ENCODE assay signal across 12 cellular contexts in genomic region chr12:16607895-16608294, GRCh38. TPM values are rescaled to one million over a fixed set of nuclear protein-coding genes. Genes with fewer than 3 reads are reported as not detected.
DNase-seq lines count a peak whose midpoint lies in the region.
"Had no signal": no experiment of that assay in that cellular context is flagged by ENCODE, and none has a peak within 500 bp of the region (broad histone marks: within the 10 kb centered on the region; RNA-seq: fewer than 3 reads in every experiment).

No MANE protein-coding gene starts in this region.

- peak; percentile 85 for DNase-seq in NCI-H69 (lab: John Stamatoyannopoulos, UW)
- no peak for DNase-seq in activated CD4-positive, alpha-beta T cell treated with anti-CD3 and anti-CD28 coated beads, Interleukin-2, amount 50 U/mL, for 48 hours
- DNase-seq in HuH-7.5 (ENCODE audit: low spot score), result no peak
- DNase-seq in activated naive CD8-positive, alpha-beta T cell treated with anti-CD3 and anti-CD28 coated beads for 36 hours, result no peak
- DNase-seq in iPS-NIHi7 (ENCODE audit: extremely low spot score), result no peak
- DNase-seq: activated CD4-positive, alpha-beta memory T cell treated with anti-CD3 and anti-CD28 coated beads for 36 hours; effector CD8-positive, alpha-beta T cell; SJCRH30 had no signal

- H3K4me3 ChIP-seq in HUES48 (ENCODE audit: low read depth, low read length) (0 out of 2 replicates have a peak overlapping the region, but pooled peaks have one; percentile 10), subcutaneous abdominal adipose tissue (ENCODE audit: low read depth in 1 of 5, low read length in 5 of 5) (peak overlapping the region in 4 of 5 donors; percentile 58 to 95 (median 66))

- H3K4me3 Mint-ChIP-seq in activated naive CD8-positive, alpha-beta T cell treated with anti-CD3 and anti-CD28 coated beads for 36 hours, result no peak overlapping the region
- H3K4me3 Mint-ChIP-seq: activated CD4-positive, alpha-beta memory T cell treated with anti-CD3 and anti-CD28 coated beads for 36 hours; activated T-helper 1 cell treated with anti-CD3 and anti-CD28 coated beads, Interleukin-12 subunit alpha, Interleukin-12 subunit beta, Interleukin-2, Interleukin-4 antibody, amounts not matched to agents 30 ng/mL and 10 ng/mL and 1 ng/mL, durations not matched to agents 14 hours and 24 hours and 36 hours had no signal

- peaks cover 76% of the 10 kb centered on the region for H3K27me3 Mint-ChIP-seq in activated naive CD8-positive, alpha-beta T cell treated with anti-CD3 and anti-CD28 coated beads for 36 hours

- peaks cover 2% of the 10 kb centered on the region for H3K4me1 Mint-ChIP-seq in activated naive CD8-positive, alpha-beta T cell treated with anti-CD3 and anti-CD28 coated beads for 36 hours

- no peak overlapping the region for H3K27ac Mint-ChIP-seq in activated naive CD8-positive, alpha-beta T cell treated with anti-CD3 and anti-CD28 coated beads for 36 hours
- H3K27ac Mint-ChIP-seq: activated CD4-positive, alpha-beta memory T cell treated with anti-CD3 and anti-CD28 coated beads for 36 hours; activated T-helper 1 cell treated with anti-CD3 and anti-CD28 coated beads, Interleukin-12 subunit alpha, Interleukin-12 subunit beta, Interleukin-2, Interleukin-4 antibody, amounts not matched to agents 30 ng/mL and 10 ng/mL and 1 ng/mL, durations not matched to agents 14 hours and 24 hours and 36 hours had no signal

- H3K9me3 ChIP-seq in HUES48 (ENCODE audit: control insufficient read depth, insufficient read depth, low read length), result no peaks in the 10 kb centered on the region
- no peaks in the 10 kb centered on the region for H3K9me3 ChIP-seq in subcutaneous abdominal adipose tissue (ENCODE audit: control insufficient read depth in 5 of 5, low read length in 5 of 5)
- H3K9me3 ChIP-seq: SJCRH30 had no signal

- peaks cover 3% of the 10 kb centered on the region for H3K36me3 Mint-ChIP-seq in activated naive CD8-positive, alpha-beta T cell treated with anti-CD3 and anti-CD28 coated beads for 36 hours
- H3K36me3 Mint-ChIP-seq: activated CD4-positive, alpha-beta memory T cell treated with anti-CD3 and anti-CD28 coated beads for 36 hours had no signal

- peaks cover 1% of the 10 kb centered on the region for H3K9me3 Mint-ChIP-seq in activated naive CD8-positive, alpha-beta T cell treated with anti-CD3 and anti-CD28 coated beads for 36 hours
- H3K9me3 Mint-ChIP-seq: activated CD4-positive, alpha-beta memory T cell treated with anti-CD3 and anti-CD28 coated beads for 36 hours; activated T-helper 1 cell treated with anti-CD3 and anti-CD28 coated beads, Interleukin-12 subunit alpha, Interleukin-12 subunit beta, Interleukin-2, Interleukin-4 antibody, amounts not matched to agents 30 ng/mL and 10 ng/mL and 1 ng/mL, durations not matched to agents 14 hours and 24 hours and 36 hours had no signal

- H3K36me3 ChIP-seq in HUES48 (ENCODE audit: control insufficient read depth, insufficient read depth, low read length) (no peaks in the 10 kb centered on the region), subcutaneous abdominal adipose tissue (ENCODE audit: control insufficient read depth in 5 of 5, insufficient read depth in 5 of 5, low read length in 5 of 5) (no peaks in the 10 kb centered on the region)
- H3K36me3 ChIP-seq: SJCRH30 had no signal

- H3K4me1 ChIP-seq in HUES48 (ENCODE audit: control insufficient read depth, insufficient read depth, low read length) (peaks cover 77% of the 10 kb centered on the region), subcutaneous abdominal adipose tissue (ENCODE audit: control insufficient read depth in 5 of 5, insufficient read depth in 5 of 5, low read length in 5 of 5) (peaks cover 0 to 65% (median 36%) of the 10 kb centered on the region in 5 donors)

- H3K9ac ChIP-seq in HUES48 (ENCODE audit: low read depth, low read length) (no peak overlapping the region), subcutaneous abdominal adipose tissue (ENCODE audit: low read length in 5 of 5) (peak overlapping the region in 1 of 5 donors; percentile 78)

- peaks cover 74% of the 10 kb centered on the region for H3K27me3 ChIP-seq in HUES48 (ENCODE audit: control insufficient read depth, insufficient read depth, low read length)
- H3K27me3 ChIP-seq in layer of hippocampus (ENCODE audit: control insufficient read depth, insufficient read depth, low read length), result no peaks in the 10 kb centered on the region
- H3K27me3 ChIP-seq in subcutaneous abdominal adipose tissue (ENCODE audit: control insufficient read depth in 5 of 5, insufficient read depth in 4 of 5, low read length in 5 of 5), result peaks cover 0 to 2% (median 0%) of the 10 kb centered on the region in 5 donors
- H3K27me3 ChIP-seq: SJCRH30 had no signal

- H3K27ac ChIP-seq in HUES48 (ENCODE audit: low read depth, low read length) (no peak overlapping the region), layer of hippocampus (ENCODE audit: low read depth, low read length) (peak overlapping the region; percentile 80), subcutaneous abdominal adipose tissue (ENCODE audit: low read depth, low read length) (peak overlapping the region; percentile 49)

RNA-seq across cellular contexts. Expression of gene LMO3, which starts 1.9 kb away (rescaled TPM):
- total RNA-seq in activated naive CD8-positive, alpha-beta T cell treated with anti-CD3 and anti-CD28 coated beads for 36 hours, result not detected
- total RNA-seq: activated CD4-positive, alpha-beta memory T cell treated with anti-CD3 and anti-CD28 coated beads for 36 hours; activated T-helper 1 cell treated with anti-CD3 and anti-CD28 coated beads, Interleukin-12 subunit alpha, Interleukin-12 subunit beta, Interleukin-2, Interleukin-4 antibody, amounts not matched to agents 30 ng/mL and 10 ng/mL and 1 ng/mL, durations not matched to agents 14 hours and 24 hours and 36 hours had no signal
